ENCODE assay signal across 8 cellular contexts in the genomic region with DNA sequence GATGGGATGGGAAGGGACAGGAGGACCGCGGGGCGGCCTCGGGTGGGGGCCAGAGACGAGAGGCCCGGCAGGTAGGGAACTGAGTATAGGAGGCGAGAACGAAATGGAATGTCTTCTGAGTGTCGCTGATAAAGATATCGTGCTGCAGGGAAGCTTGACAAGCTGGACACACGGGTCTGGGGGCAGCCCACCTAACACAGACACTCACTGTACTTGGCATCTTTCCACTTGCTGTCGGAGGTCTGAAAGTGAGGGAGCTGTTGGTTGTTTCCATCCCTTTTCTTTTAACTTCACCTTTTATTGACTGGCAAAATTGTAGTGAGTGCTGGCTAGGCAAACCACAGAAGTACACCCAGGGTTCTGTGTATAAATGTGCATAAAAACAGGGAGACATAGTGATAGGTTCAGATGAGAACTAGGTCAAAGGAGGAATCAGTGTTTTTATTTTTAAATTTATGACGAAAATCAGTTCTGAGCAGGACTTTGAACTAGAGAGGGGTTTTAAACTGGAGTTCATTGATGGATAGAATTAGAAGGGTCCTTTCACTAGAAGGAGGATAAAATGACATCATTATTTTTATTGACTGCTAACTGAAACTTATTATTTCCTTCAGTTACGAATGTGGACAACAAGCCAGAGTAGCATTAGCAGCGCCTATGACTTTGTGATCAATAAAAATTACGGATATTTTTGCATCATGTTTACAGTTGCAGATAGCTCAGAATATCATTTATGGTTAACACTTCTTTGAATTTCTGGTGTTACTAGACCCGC. TPM values are rescaled to one million over a fixed set of nuclear protein-coding genes. Genes with fewer than 3 reads are reported as not detected.
A peak's percentile ranks its signal among the peaks of the same experiment; 100 is the strongest.
DNase-seq lines count a peak whose midpoint lies in the region; ATAC-seq lines count a peak whose summit lies in the region.

No MANE protein-coding gene starts in this region.

- peaks cover 19% of the 10 kb centered on the region for H3K36me3 Mint-ChIP-seq in activated CD4-positive, alpha-beta T cell treated with anti-CD3 and anti-CD28 coated beads, Interleukin-2, amount 10 ng/mL, durations not matched to agents 24 days and 14 days (ENCODE audit: low read depth)
- peaks cover 36% of the 10 kb centered on the region for H3K36me3 Mint-ChIP-seq in effector memory CD8-positive, alpha-beta T cell (ENCODE audit: insufficient read depth)
- peaks cover 8% of the 10 kb centered on the region for H3K36me3 Mint-ChIP-seq in natural killer cell treated with Interleukin-12 subunit alpha and Interleukin-12 subunit beta and Interleukin-15 and Interleukin-18, amount 100 ng/mL, for 72 hours

- no peaks in the 10 kb centered on the region for H3K9me3 Mint-ChIP-seq in activated CD4-positive, alpha-beta T cell treated with anti-CD3 and anti-CD28 coated beads, Interleukin-2, amount 10 ng/mL, durations not matched to agents 24 days and 14 days
- H3K9me3 Mint-ChIP-seq in effector memory CD8-positive, alpha-beta T cell: no peaks in the 10 kb centered on the region
- H3K9me3 Mint-ChIP-seq in natural killer cell treated with Interleukin-12 subunit alpha and Interleukin-12 subunit beta and Interleukin-15 and Interleukin-18, amount 100 ng/mL, for 72 hours: no peaks in the 10 kb centered on the region

- H3K4me3 Mint-ChIP-seq in activated CD4-positive, alpha-beta T cell treated with anti-CD3 and anti-CD28 coated beads, Interleukin-2, amount 10 ng/mL, durations not matched to agents 24 days and 14 days: peak overlapping the region; percentile 97
- H3K4me3 Mint-ChIP-seq in effector memory CD8-positive, alpha-beta T cell: peak overlapping the region; percentile 91 to 98
- peak overlapping the region; percentile 99 for H3K4me3 Mint-ChIP-seq in natural killer cell treated with Interleukin-12 subunit alpha and Interleukin-12 subunit beta and Interleukin-15 and Interleukin-18, amount 100 ng/mL, for 72 hours

- peak overlapping the region; percentile 93 for H3K27ac Mint-ChIP-seq in activated CD4-positive, alpha-beta T cell treated with anti-CD3 and anti-CD28 coated beads, Interleukin-2, amount 10 ng/mL, durations not matched to agents 24 days and 14 days
- peak overlapping the region; percentile 74 to 96 for H3K27ac Mint-ChIP-seq in effector memory CD8-positive, alpha-beta T cell
- peak overlapping the region; percentile 90 to 94 for H3K27ac Mint-ChIP-seq in natural killer cell treated with Interleukin-12 subunit alpha and Interleukin-12 subunit beta and Interleukin-15 and Interleukin-18, amount 100 ng/mL, for 72 hours

- ATAC-seq in HG02678 (IDR thresholded peaks at IDR 0.05; ENCODE audit: unreplicated experiment) (peak; percentile 12), GM21381 (IDR thresholded peaks at IDR 0.05; ENCODE audit: unreplicated experiment) (no peak)
- ATAC-seq in effector memory CD8-positive, alpha-beta T cell (replicated peaks): peak; percentile 51
- ATAC-seq in natural killer cell treated with Interleukin-12 subunit alpha and Interleukin-12 subunit beta and Interleukin-15 and Interleukin-18, amount 100 ng/mL, for 72 hours: peak in 1 of 2 donors; percentile 48

- peaks cover 31% of the 10 kb centered on the region for H3K4me1 Mint-ChIP-seq in activated CD4-positive, alpha-beta T cell treated with anti-CD3 and anti-CD28 coated beads, Interleukin-2, amount 10 ng/mL, durations not matched to agents 24 days and 14 days
- H3K4me1 Mint-ChIP-seq in effector memory CD8-positive, alpha-beta T cell (ENCODE audit: low read depth in 2 of 2): peaks cover 29 to 39% of the 10 kb centered on the region in 2 donors
- H3K4me1 Mint-ChIP-seq in natural killer cell treated with Interleukin-12 subunit alpha and Interleukin-12 subunit beta and Interleukin-15 and Interleukin-18, amount 100 ng/mL, for 72 hours (ENCODE audit: low read depth in 2 of 2): peaks cover 29 to 34% of the 10 kb centered on the region in 2 donors

- intact Hi-C loops in activated CD4-positive, alpha-beta T cell treated with anti-CD3 and anti-CD28 coated beads, Interleukin-2, amount 10 ng/mL, durations not matched to agents 24 days and 14 days (cut with micrococcal nuclease): no loop called here

- H3K27me3 Mint-ChIP-seq in activated CD4-positive, alpha-beta T cell treated with anti-CD3 and anti-CD28 coated beads, Interleukin-2, amount 10 ng/mL, durations not matched to agents 24 days and 14 days: peaks cover 3% of the 10 kb centered on the region
- peaks cover 0 to 2% of the 10 kb centered on the region in 2 donors for H3K27me3 Mint-ChIP-seq in effector memory CD8-positive, alpha-beta T cell
- no peaks in the 10 kb centered on the region for H3K27me3 Mint-ChIP-seq in natural killer cell treated with Interleukin-12 subunit alpha and Interleukin-12 subunit beta and Interleukin-15 and Interleukin-18, amount 100 ng/mL, for 72 hours

- DNase-seq in activated CD4-positive, alpha-beta T cell treated with anti-CD3 and anti-CD28 coated beads, Interleukin-2, amount 10 ng/mL, durations not matched to agents 24 days and 14 days: no peak
- DNase-seq in activated CD4-positive, alpha-beta T cell treated with anti-CD3 and anti-CD28 coated beads for 1 hour: no peak
- DNase-seq in OCI-M1 (lab: John Stamatoyannopoulos, UW): peak; percentile 72
- DNase-seq in effector memory CD8-positive, alpha-beta T cell: peak in 1 of 3 experiments; percentile 4
- DNase-seq in natural killer cell treated with Interleukin-12 subunit alpha and Interleukin-12 subunit beta and Interleukin-15 and Interleukin-18, amount 100 ng/mL, for 72 hours (ENCODE audit: low spot score): no peak
- DNase-seq in AML-193 (lab: John Stamatoyannopoulos, UW): no peak

RNA-seq across cellular contexts. Expression of gene GAPVD1, which starts 0.8 kb away (rescaled TPM):
- total RNA-seq in activated CD4-positive, alpha-beta T cell treated with anti-CD3 and anti-CD28 coated beads, Interleukin-2, amount 10 ng/mL, durations not matched to agents 24 days and 14 days: 50.3 and 56.6 TPM in 2 replicates
- total RNA-seq in natural killer cell treated with Interleukin-12 subunit alpha and Interleukin-12 subunit beta and Interleukin-15 and Interleukin-18, amount 100 ng/mL, for 72 hours: 10 to 100 TPM; 57.8 to 71.7 TPM

RNA-seq across cellular contexts. Expression of gene HSPA5, which starts 21.3 kb away (rescaled TPM):
- total RNA-seq in activated CD4-positive, alpha-beta T cell treated with anti-CD3 and anti-CD28 coated beads, Interleukin-2, amount 10 ng/mL, durations not matched to agents 24 days and 14 days: 260 and 271 TPM in 2 replicates
- 100 to 1,000 TPM; 319 to 344 TPM for total RNA-seq in natural killer cell treated with Interleukin-12 subunit alpha and Interleukin-12 subunit beta and Interleukin-15 and Interleukin-18, amount 100 ng/mL, for 72 hours
